In genomic region chr1:89780721-89781120, GRCh38 we compare ENCODE assay signal across 9 cellular contexts. TPM values are rescaled to one million over a fixed set of nuclear protein-coding genes. Genes with fewer than 3 reads are reported as not detected.
DNase-seq lines count a peak whose midpoint lies in the region; ATAC-seq, FAIRE-seq and TF ChIP-seq lines count a peak whose summit lies in the region.
"Had no signal": no experiment of that assay in that cellular context is flagged by ENCODE, and none has a peak within 500 bp of the region (broad histone marks: within the 10 kb centered on the region; RNA-seq: fewer than 3 reads in every experiment).

No MANE protein-coding gene starts in this region.

- H3K27me3 Mint-ChIP-seq in activated naive CD4-positive, alpha-beta T cell treated with anti-CD3 and anti-CD28 coated beads, Interleukin-2, amount 50 U/mL, for 24 hours, result no peaks in the 10 kb centered on the region

- no peaks in the 10 kb centered on the region for H3K27me3 ChIP-seq in liver (ENCODE audit: control insufficient read depth in 4 of 4, insufficient read depth in 4 of 4, low read length in 3 of 4)
- H3K27me3 ChIP-seq in gastroesophageal sphincter, result no peaks in the 10 kb centered on the region

- no peak for FAIRE-seq in A549 (lab: Jason Lieb, UNC)
- FAIRE-seq: colon had no signal

- H3K4me1 ChIP-seq in A549 (peaks cover 6% of the 10 kb centered on the region; the same call in 1 of the 3 replicates), liver (ENCODE audit: control insufficient read depth in 4 of 4, insufficient read depth in 4 of 4, low read length in 3 of 4) (peaks cover 0 to 5% (median 2%) of the 10 kb centered on the region in 4 donors), gastroesophageal sphincter (no peaks in the 10 kb centered on the region)

- H3K4me1 Mint-ChIP-seq in activated naive CD4-positive, alpha-beta T cell treated with anti-CD3 and anti-CD28 coated beads, Interleukin-2, amount 50 U/mL, for 24 hours, result peaks cover 68% of the 10 kb centered on the region

- no peak overlapping the region for H3K9ac ChIP-seq in liver (ENCODE audit: low read depth in 1 of 2, low read length in 2 of 2)

- DNase-seq in A549 (ENCODE audit: low read depth in 1 of 2, low spot score in 1 of 2) (peak; percentile 56 to 69), EH (ENCODE audit: low read depth) (peak; percentile 67), NCI-H1694 (lab: John Stamatoyannopoulos, UW) (peak; percentile 66), OCI-M2 (lab: John Stamatoyannopoulos, UW; ENCODE audit: unreplicated experiment) (no peak)

- peak; percentile 90 to 98 for ATAC-seq in A549
- ATAC-seq in gastroesophageal sphincter, result no peak
- no peak for ATAC-seq in GM18861 (IDR thresholded peaks at IDR 0.05; ENCODE audit: unreplicated experiment)

- 15% methylated on average over 2 of the region's 2 CpGs for WGBS in A549 (ENCODE audit: missing lambda C conversion rate)
- WGBS in liver, result 83% methylated on average over 2 of the region's 2 CpGs
- WGBS in gastroesophageal sphincter (ENCODE audit: low coverage in 1 of 2), 2 donors, result 84 to 85% methylated on average over 2 of the region's 2 CpGs

- H3K27ac ChIP-seq in A549 (no peak overlapping the region), liver (ENCODE audit: low read depth in 1 of 2, low read length in 2 of 2) (no peak overlapping the region), gastroesophageal sphincter (no peak overlapping the region)

- no peak overlapping the region for H3K4me2 ChIP-seq in A549

- CTCF ChIA-PET in A549 (lab: Yijun Ruan, JAX), result interaction anchor here (0.6 to 6.1 kb wide), 26 partner anchors 9 to 804 kb away, joined by 3 to 54 read pairs (median 4); no protein-coding TSS in a partner anchor

- H3K9me3 ChIP-seq in A549 (no peaks in the 10 kb centered on the region), liver (ENCODE audit: control insufficient read depth in 4 of 4, low read length in 3 of 4) (no peaks in the 10 kb centered on the region), gastroesophageal sphincter (no peaks in the 10 kb centered on the region)

- peak overlapping the region; percentile 77 for H3K4me3 Mint-ChIP-seq in activated naive CD4-positive, alpha-beta T cell treated with anti-CD3 and anti-CD28 coated beads, Interleukin-2, amount 50 U/mL, for 24 hours

- no peak for TF ChIP-seq EP300 in A549 (IDR thresholded peaks at IDR 0.05)
- TF ChIP-seq EP300 in gastroesophageal sphincter (IDR thresholded peaks at IDR 0.05), result no peak

- no peaks in the 10 kb centered on the region for H3K36me3 Mint-ChIP-seq in activated naive CD4-positive, alpha-beta T cell treated with anti-CD3 and anti-CD28 coated beads, Interleukin-2, amount 50 U/mL, for 24 hours

- H3K4me3 ChIP-seq in A549, result no peak overlapping the region
- H3K4me3 ChIP-seq in liver (ENCODE audit: low read depth in 1 of 3, low read length in 3 of 3), result no peak overlapping the region
- no peak overlapping the region for H3K4me3 ChIP-seq in gastroesophageal sphincter

- TF ChIP-seq POLR2A in A549 (IDR thresholded peaks at IDR 0.05; ENCODE audit: low read length), result no peak
- no peak for TF ChIP-seq POLR2A in gastroesophageal sphincter (IDR thresholded peaks at IDR 0.05)

- peak; percentile 55 for TF ChIP-seq CTCF in A549 (IDR thresholded peaks at IDR 0.05)
- TF ChIP-seq CTCF in liver (IDR thresholded peaks at IDR 0.05; ENCODE audit: low read depth, low read length, missing input control), result peak; percentile 32
- TF ChIP-seq CTCF in gastroesophageal sphincter (IDR thresholded peaks at IDR 0.05), result peak in 1 of 4 experiments; percentile 18

- TF ChIP-seq RAD21 in A549 (conservative IDR thresholded peaks at IDR 0.05 in 1 of 2, IDR thresholded peaks at IDR 0.05 in 1 of 2), result peak; percentile 67 to 74
- TF ChIP-seq RAD21 in liver (IDR thresholded peaks at IDR 0.05), result peak; percentile 72 to 78

- no peaks in the 10 kb centered on the region for H3K9me3 Mint-ChIP-seq in activated naive CD4-positive, alpha-beta T cell treated with anti-CD3 and anti-CD28 coated beads, Interleukin-2, amount 50 U/mL, for 24 hours

- H3K36me3 ChIP-seq in liver (ENCODE audit: control insufficient read depth in 4 of 4, insufficient read depth in 3 of 4, low read depth in 1 of 4, low read length in 3 of 4) (no peaks in the 10 kb centered on the region), gastroesophageal sphincter (no peaks in the 10 kb centered on the region)

- H3K27ac Mint-ChIP-seq in activated naive CD4-positive, alpha-beta T cell treated with anti-CD3 and anti-CD28 coated beads, Interleukin-2, amount 50 U/mL, for 24 hours, result peak overlapping the region; percentile 98

- POLR2A ChIA-PET in A549 (lab: Yijun Ruan, JAX), result no interaction called here

TF ChIP-seq in A549, 52 proteins besides CTCF, POLR2A, EP300 and RAD21:
- peak; percentile 65; the same call in 1 of the 2 replicates for TF ChIP-seq GATA3 (IDR thresholded peaks at IDR 0.05; ENCODE audit: borderline replicate concordance)
- TF ChIP-seq SMC3 (IDR thresholded peaks at IDR 0.05), result peak; percentile 61; the same call in 2 of the 3 replicates
- TF ChIP-seq MYC (IDR thresholded peaks at IDR 0.05; ENCODE audit: borderline replicate concordance, low read length), result no peak
- no peak for TF ChIP-seq SREBF2 (IDR thresholded peaks at IDR 0.05)
- TF ChIP-seq JUNB (IDR thresholded peaks at IDR 0.05), result no peak
- TF ChIP-seq RARB (CRISPR knock-in tag; IDR thresholded peaks at IDR 0.05), result no peak
- no peak for TF ChIP-seq HEYL (CRISPR knock-in tag; IDR thresholded peaks at IDR 0.05)
- TF ChIP-seq RNF2 (IDR thresholded peaks at IDR 0.05; ENCODE audit: borderline replicate concordance, low read depth), result no peak

TF ChIP-seq in liver, 16 proteins besides CTCF, POLR2A, EP300 and RAD21 (continues in another document):
- TF ChIP-seq YY1 (IDR thresholded peaks at IDR 0.05), result no peak
- TF ChIP-seq TAF1 (conservative IDR thresholded peaks at IDR 0.05), result no peak
- no peak for TF ChIP-seq EGR1 (IDR thresholded peaks at IDR 0.05; ENCODE audit: low read depth in 2 of 2)
- TF ChIP-seq, protein P1, sequence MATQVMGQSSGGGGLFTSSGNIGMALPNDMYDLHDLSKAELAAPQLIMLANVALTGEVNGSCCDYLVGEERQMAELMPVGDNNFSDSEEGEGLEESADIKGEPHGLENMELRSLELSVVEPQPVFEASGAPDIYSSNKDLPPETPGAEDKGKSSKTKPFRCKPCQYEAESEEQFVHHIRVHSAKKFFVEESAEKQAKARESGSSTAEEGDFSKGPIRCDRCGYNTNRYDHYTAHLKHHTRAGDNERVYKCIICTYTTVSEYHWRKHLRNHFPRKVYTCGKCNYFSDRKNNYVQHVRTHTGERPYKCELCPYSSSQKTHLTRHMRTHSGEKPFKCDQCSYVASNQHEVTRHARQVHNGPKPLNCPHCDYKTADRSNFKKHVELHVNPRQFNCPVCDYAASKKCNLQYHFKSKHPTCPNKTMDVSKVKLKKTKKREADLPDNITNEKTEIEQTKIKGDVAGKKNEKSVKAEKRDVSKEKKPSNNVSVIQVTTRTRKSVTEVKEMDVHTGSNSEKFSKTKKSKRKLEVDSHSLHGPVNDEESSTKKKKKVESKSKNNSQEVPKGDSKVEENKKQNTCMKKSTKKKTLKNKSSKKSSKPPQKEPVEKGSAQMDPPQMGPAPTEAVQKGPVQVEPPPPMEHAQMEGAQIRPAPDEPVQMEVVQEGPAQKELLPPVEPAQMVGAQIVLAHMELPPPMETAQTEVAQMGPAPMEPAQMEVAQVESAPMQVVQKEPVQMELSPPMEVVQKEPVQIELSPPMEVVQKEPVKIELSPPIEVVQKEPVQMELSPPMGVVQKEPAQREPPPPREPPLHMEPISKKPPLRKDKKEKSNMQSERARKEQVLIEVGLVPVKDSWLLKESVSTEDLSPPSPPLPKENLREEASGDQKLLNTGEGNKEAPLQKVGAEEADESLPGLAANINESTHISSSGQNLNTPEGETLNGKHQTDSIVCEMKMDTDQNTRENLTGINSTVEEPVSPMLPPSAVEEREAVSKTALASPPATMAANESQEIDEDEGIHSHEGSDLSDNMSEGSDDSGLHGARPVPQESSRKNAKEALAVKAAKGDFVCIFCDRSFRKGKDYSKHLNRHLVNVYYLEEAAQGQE (IDR thresholded peaks at IDR 0.05), result no peak
- no peak for TF ChIP-seq NR2F2 (IDR thresholded peaks at IDR 0.05)
- TF ChIP-seq JUND (IDR thresholded peaks at IDR 0.05), result no peak
- TF ChIP-seq, protein P2, sequence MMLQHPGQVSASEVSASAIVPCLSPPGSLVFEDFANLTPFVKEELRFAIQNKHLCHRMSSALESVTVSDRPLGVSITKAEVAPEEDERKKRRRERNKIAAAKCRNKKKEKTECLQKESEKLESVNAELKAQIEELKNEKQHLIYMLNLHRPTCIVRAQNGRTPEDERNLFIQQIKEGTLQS (IDR thresholded peaks at IDR 0.05), result no peak
- TF ChIP-seq SP1 (IDR thresholded peaks at IDR 0.05), result no peak
- no peak for TF ChIP-seq HNF4G (IDR thresholded peaks at IDR 0.05)
- no peak for TF ChIP-seq RXRA (IDR thresholded peaks at IDR 0.05)
- TF ChIP-seq GABPA (IDR thresholded peaks at IDR 0.05 in 1 of 2, conservative IDR thresholded peaks at IDR 0.05 in 1 of 2), result no peak
- TF ChIP-seq FOXA1 (IDR thresholded peaks at IDR 0.05), result no peak
- TF ChIP-seq FOXA2 (IDR thresholded peaks at IDR 0.05), result no peak
- TF ChIP-seq ZBTB33 (IDR thresholded peaks at IDR 0.05), result no peak

RNA-seq across cellular contexts. Expression of gene LRRC8D, which starts 40.1 kb away (rescaled TPM):
- polyA plus RNA-seq in A549 (2011; rRNA removed) (76.7 and 77.4 TPM in 2 replicates), A549 (2017; fragmentation: RNase III; extraction: RNeasy Plus Mini Kit Qiagen cat#74134 plus additional on column Dnase treatment) (41.8 to 49.7 TPM (median 47.0 TPM) in 3 replicates), liver (10 to 100 TPM in 1 of 2 donors, 1 to 10 TPM in 1; 7.1 to 11.7 TPM)
- 40.4 and 48.8 TPM in 2 replicates for polyA plus RNA-seq in A549 (2012; cell fraction: cytosol; rRNA removed)
- 32.9 and 46.0 TPM in 2 replicates for polyA plus RNA-seq in A549 (2012; cell fraction: nucleus; rRNA removed)
- 77.8 and 84.0 TPM in 2 replicates for polyA minus RNA-seq in A549 (2011; rRNA and poly(A)+ RNA removed)
- total RNA-seq in liver (10 to 100 TPM; 17.1 to 17.4 TPM), gastroesophageal sphincter (1 to 10 TPM; 4.7 to 8.5 (median 6.5) TPM)

Comparison
In these comparisons a context has a peak if more than half of its experiments do, and no peak if none do; other contexts are left out.
1. ATAC-seq: peak in A549 (2 of 2); none in gastroesophageal sphincter (single experiment) and GM18861 (single experiment).